Comparison of ENCODE assay signal across 1 cellular context in genomic region chr2:26292646-26293045, GRCh38.
TF ChIP-seq lines count a peak whose summit lies in the region.

No MANE protein-coding gene starts in this region.

TF ChIP-seq in HepG2, 621 proteins besides CTCF, POLR2A, EP300 and RAD21:
- TF ChIP-seq ZBTB21 (CRISPR knock-in tag; IDR thresholded peaks at IDR 0.05), result no peak
- TF ChIP-seq ZBTB20 (CRISPR knock-in tag; IDR thresholded peaks at IDR 0.05; ENCODE audit: borderline replicate concordance, low read depth), result 0 out of 2 replicates have a peak, but pooled peaks have one; percentile 58
- peak; percentile 59 for TF ChIP-seq FOSL2 (CRISPR knock-in tag; IDR thresholded peaks at IDR 0.05)
